In the genomic region with DNA sequence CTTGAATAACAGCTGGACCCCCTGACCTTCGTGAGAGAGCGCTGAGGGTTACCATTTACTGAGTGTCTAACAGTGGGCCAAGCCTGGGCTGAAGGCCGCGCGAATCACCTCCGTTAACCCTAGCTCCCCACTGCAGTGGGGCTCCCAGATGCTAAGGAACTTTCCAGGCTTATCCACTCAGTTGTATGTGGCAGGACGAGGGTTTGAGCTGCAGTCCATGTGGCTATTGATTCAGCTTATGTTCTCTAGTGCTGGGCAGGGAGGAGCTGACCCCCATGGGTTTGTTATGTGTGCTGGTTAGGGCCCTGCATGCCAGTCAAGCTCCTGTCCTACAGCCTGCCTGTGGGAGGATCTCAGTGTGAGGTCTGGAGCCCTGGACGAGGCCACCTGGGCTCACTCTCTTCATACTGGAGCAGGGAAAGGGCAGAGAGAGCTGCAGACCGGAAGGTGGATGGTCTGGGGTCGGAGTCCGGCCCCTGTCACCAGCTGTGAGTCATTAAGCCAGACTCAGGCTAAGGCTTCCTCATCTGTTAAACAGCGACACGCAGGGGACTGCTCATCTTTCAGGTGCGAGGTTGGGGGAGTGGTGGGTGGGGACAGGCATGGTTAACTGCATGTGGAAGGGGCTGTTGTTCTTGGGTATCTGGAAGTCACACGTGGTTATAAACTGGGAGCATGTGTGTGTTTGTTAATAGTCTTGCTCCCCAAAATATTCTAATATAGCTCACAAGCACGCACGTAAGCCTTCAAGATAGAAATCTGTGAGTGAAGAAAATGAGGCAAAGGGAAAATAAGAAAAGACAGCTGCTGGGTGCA, we compare ENCODE assay signal across 1 cellular context.
A peak's percentile ranks its signal among the peaks of the same experiment; 100 is the strongest.
TF ChIP-seq lines count a peak whose summit lies in the region.

No MANE protein-coding gene starts in this region.

TF ChIP-seq in HepG2, 621 proteins besides CTCF, POLR2A, EP300 and RAD21 (continued from another document and continues in another):
- TF ChIP-seq, protein P1, sequence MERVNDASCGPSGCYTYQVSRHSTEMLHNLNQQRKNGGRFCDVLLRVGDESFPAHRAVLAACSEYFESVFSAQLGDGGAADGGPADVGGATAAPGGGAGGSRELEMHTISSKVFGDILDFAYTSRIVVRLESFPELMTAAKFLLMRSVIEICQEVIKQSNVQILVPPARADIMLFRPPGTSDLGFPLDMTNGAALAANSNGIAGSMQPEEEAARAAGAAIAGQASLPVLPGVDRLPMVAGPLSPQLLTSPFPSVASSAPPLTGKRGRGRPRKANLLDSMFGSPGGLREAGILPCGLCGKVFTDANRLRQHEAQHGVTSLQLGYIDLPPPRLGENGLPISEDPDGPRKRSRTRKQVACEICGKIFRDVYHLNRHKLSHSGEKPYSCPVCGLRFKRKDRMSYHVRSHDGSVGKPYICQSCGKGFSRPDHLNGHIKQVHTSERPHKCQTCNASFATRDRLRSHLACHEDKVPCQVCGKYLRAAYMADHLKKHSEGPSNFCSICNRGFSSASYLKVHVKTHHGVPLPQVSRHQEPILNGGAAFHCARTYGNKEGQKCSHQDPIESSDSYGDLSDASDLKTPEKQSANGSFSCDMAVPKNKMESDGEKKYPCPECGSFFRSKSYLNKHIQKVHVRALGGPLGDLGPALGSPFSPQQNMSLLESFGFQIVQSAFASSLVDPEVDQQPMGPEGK (CRISPR knock-in tag; IDR thresholded peaks at IDR 0.05): peak; percentile 44; the same call in 1 of the 2 replicates
- TF ChIP-seq GATAD2A (CRISPR knock-in tag; IDR thresholded peaks at IDR 0.05) (peak; percentile 87), CENPT (CRISPR knock-in tag; IDR thresholded peaks at IDR 0.05; ENCODE audit: low read depth) (no peak), ZNF788 (CRISPR knock-in tag; IDR thresholded peaks at IDR 0.05; ENCODE audit: borderline replicate concordance) (peak; percentile 73; the same call in 1 of the 2 replicates), MIER3 (CRISPR knock-in tag; IDR thresholded peaks at IDR 0.05; ENCODE audit: borderline replicate concordance) (peak; percentile 76; the same call in 1 of the 2 replicates), ZNF33A (CRISPR knock-in tag; IDR thresholded peaks at IDR 0.05; ENCODE audit: borderline replicate concordance) (no peak), MTF1 (CRISPR knock-in tag; IDR thresholded peaks at IDR 0.05) (no peak), RNF2 (conservative IDR thresholded peaks at IDR 0.05; ENCODE audit: low read depth) (0 out of 2 replicates have a peak, but pooled peaks have one; percentile 56), ZNF20 (CRISPR knock-in tag; IDR thresholded peaks at IDR 0.05) (no peak), SP4 (CRISPR knock-in tag; IDR thresholded peaks at IDR 0.05) (peak; percentile 53; the same call in 1 of the 2 replicates), CBFB (CRISPR knock-in tag; IDR thresholded peaks at IDR 0.05) (no peak), MTF2 (CRISPR knock-in tag; IDR thresholded peaks at IDR 0.05; ENCODE audit: borderline replicate concordance) (no peak), NR2F2 (IDR thresholded peaks at IDR 0.05; ENCODE audit: borderline replicate concordance, low read depth) (peak; percentile 28), IRX3 (CRISPR knock-in tag; IDR thresholded peaks at IDR 0.05; ENCODE audit: borderline replicate concordance, low read depth) (no peak), BORCS8-MEF2B (CRISPR knock-in tag; IDR thresholded peaks at IDR 0.05) (peak; percentile 26; the same call in 1 of the 2 replicates), ZNF709 (CRISPR knock-in tag; IDR thresholded peaks at IDR 0.05) (0 out of 2 replicates have a peak, but pooled peaks have one; percentile 26), HNRNPL (IDR thresholded peaks at IDR 0.05; ENCODE audit: low read depth, low read length) (no peak), MAFF (IDR thresholded peaks at IDR 0.05; ENCODE audit: low read depth, low read length) (no peak), MAZ (IDR thresholded peaks at IDR 0.05; ENCODE audit: borderline replicate concordance, low read depth, low read length) (no peak), MAZ (CRISPR knock-in tag; IDR thresholded peaks at IDR 0.05; ENCODE audit: low read depth) (peak; percentile 68), ZNF615 (CRISPR knock-in tag; IDR thresholded peaks at IDR 0.05; ENCODE audit: borderline replicate concordance) (no peak), MED1 (CRISPR knock-in tag; IDR thresholded peaks at IDR 0.05) (peak; percentile 90), ATF7 (IDR thresholded peaks at IDR 0.05) (no peak), ATF7 (CRISPR knock-in tag; IDR thresholded peaks at IDR 0.05) (no peak; the same call in 1 of the 2 replicates), ZNF263 (CRISPR knock-in tag; IDR thresholded peaks at IDR 0.05) (peak; percentile 74; the same call in 1 of the 2 replicates), TMF1 (CRISPR knock-in tag; IDR thresholded peaks at IDR 0.05; ENCODE audit: low read depth) (no peak), REXO4 (CRISPR knock-in tag; IDR thresholded peaks at IDR 0.05; ENCODE audit: borderline replicate concordance) (no peak), ZNF451 (CRISPR knock-in tag; IDR thresholded peaks at IDR 0.05) (peak; percentile 68; the same call in 1 of the 2 replicates), DNMT3B (CRISPR knock-in tag; conservative IDR thresholded peaks at IDR 0.05) (0 out of 2 replicates have a peak, but pooled peaks have one; percentile 37), MXD4 (CRISPR knock-in tag; IDR thresholded peaks at IDR 0.05) (peak; percentile 72), ZNF329 (CRISPR knock-in tag; IDR thresholded peaks at IDR 0.05; ENCODE audit: low read depth) (no peak), THYN1 (CRISPR knock-in tag; IDR thresholded peaks at IDR 0.05; ENCODE audit: borderline replicate concordance, low read depth) (no peak), ZNF264 (CRISPR knock-in tag; IDR thresholded peaks at IDR 0.05) (peak; percentile 66; the same call in 1 of the 2 replicates), NR2F6 (IDR thresholded peaks at IDR 0.05) (peak; percentile 51; the same call in 1 of the 2 replicates), NR2F6 (CRISPR knock-in tag; IDR thresholded peaks at IDR 0.05) (peak; percentile 87), HNF4A (CRISPR knock-in tag; IDR thresholded peaks at IDR 0.05) (peak; percentile 93), CHD2 (IDR thresholded peaks at IDR 0.05; ENCODE audit: low read depth, low read length) (no peak)
- TF ChIP-seq, protein P2, sequence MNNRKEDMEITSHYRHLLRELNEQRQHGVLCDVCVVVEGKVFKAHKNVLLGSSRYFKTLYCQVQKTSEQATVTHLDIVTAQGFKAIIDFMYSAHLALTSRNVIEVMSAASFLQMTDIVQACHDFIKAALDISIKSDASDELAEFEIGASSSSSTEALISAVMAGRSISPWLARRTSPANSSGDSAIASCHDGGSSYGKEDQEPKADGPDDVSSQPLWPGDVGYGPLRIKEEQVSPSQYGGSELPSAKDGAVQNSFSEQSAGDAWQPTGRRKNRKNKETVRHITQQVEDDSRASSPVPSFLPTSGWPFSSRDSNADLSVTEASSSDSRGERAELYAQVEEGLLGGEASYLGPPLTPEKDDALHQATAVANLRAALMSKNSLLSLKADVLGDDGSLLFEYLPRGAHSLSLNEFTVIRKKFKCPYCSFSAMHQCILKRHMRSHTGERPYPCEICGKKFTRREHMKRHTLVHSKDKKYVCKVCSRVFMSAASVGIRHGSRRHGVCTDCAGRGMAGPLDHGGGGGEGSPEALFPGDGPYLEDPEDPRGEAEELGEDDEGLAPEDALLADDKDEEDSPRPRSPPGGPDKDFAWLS (CRISPR knock-in tag; IDR thresholded peaks at IDR 0.05; ENCODE audit: borderline replicate concordance): no peak
- TF ChIP-seq, protein P3, sequence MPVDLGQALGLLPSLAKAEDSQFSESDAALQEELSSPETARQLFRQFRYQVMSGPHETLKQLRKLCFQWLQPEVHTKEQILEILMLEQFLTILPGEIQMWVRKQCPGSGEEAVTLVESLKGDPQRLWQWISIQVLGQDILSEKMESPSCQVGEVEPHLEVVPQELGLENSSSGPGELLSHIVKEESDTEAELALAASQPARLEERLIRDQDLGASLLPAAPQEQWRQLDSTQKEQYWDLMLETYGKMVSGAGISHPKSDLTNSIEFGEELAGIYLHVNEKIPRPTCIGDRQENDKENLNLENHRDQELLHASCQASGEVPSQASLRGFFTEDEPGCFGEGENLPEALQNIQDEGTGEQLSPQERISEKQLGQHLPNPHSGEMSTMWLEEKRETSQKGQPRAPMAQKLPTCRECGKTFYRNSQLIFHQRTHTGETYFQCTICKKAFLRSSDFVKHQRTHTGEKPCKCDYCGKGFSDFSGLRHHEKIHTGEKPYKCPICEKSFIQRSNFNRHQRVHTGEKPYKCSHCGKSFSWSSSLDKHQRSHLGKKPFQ (CRISPR knock-in tag; IDR thresholded peaks at IDR 0.05; ENCODE audit: insufficient replicate concordance): peak; percentile 77
- TF ChIP-seq, protein P4, sequence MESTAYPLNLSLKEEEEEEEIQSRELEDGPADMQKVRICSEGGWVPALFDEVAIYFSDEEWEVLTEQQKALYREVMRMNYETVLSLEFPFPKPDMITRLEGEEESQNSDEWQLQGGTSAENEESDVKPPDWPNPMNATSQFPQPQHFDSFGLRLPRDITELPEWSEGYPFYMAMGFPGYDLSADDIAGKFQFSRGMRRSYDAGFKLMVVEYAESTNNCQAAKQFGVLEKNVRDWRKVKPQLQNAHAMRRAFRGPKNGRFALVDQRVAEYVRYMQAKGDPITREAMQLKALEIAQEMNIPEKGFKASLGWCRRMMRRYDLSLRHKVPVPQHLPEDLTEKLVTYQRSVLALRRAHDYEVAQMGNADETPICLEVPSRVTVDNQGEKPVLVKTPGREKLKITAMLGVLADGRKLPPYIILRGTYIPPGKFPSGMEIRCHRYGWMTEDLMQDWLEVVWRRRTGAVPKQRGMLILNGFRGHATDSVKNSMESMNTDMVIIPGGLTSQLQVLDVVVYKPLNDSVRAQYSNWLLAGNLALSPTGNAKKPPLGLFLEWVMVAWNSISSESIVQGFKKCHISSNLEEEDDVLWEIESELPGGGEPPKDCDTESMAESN (CRISPR knock-in tag; conservative IDR thresholded peaks at IDR 0.05): 0 out of 2 replicates have a peak, but pooled peaks have one; percentile 45
- TF ChIP-seq, protein P5, sequence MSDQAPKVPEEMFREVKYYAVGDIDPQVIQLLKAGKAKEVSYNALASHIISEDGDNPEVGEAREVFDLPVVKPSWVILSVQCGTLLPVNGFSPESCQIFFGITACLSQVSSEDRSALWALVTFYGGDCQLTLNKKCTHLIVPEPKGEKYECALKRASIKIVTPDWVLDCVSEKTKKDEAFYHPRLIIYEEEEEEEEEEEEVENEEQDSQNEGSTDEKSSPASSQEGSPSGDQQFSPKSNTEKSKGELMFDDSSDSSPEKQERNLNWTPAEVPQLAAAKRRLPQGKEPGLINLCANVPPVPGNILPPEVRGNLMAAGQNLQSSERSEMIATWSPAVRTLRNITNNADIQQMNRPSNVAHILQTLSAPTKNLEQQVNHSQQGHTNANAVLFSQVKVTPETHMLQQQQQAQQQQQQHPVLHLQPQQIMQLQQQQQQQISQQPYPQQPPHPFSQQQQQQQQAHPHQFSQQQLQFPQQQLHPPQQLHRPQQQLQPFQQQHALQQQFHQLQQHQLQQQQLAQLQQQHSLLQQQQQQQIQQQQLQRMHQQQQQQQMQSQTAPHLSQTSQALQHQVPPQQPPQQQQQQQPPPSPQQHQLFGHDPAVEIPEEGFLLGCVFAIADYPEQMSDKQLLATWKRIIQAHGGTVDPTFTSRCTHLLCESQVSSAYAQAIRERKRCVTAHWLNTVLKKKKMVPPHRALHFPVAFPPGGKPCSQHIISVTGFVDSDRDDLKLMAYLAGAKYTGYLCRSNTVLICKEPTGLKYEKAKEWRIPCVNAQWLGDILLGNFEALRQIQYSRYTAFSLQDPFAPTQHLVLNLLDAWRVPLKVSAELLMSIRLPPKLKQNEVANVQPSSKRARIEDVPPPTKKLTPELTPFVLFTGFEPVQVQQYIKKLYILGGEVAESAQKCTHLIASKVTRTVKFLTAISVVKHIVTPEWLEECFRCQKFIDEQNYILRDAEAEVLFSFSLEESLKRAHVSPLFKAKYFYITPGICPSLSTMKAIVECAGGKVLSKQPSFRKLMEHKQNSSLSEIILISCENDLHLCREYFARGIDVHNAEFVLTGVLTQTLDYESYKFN (CRISPR knock-in tag; conservative IDR thresholded peaks at IDR 0.05): peak; percentile 89
- TF ChIP-seq, protein P6, sequence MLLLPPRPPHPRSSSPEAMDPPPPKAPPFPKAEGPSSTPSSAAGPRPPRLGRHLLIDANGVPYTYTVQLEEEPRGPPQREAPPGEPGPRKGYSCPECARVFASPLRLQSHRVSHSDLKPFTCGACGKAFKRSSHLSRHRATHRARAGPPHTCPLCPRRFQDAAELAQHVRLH (CRISPR knock-in tag; IDR thresholded peaks at IDR 0.05; ENCODE audit: borderline replicate concordance, low read depth): peak; percentile 83; the same call in 1 of the 2 replicates
- TF ChIP-seq, protein P7, sequence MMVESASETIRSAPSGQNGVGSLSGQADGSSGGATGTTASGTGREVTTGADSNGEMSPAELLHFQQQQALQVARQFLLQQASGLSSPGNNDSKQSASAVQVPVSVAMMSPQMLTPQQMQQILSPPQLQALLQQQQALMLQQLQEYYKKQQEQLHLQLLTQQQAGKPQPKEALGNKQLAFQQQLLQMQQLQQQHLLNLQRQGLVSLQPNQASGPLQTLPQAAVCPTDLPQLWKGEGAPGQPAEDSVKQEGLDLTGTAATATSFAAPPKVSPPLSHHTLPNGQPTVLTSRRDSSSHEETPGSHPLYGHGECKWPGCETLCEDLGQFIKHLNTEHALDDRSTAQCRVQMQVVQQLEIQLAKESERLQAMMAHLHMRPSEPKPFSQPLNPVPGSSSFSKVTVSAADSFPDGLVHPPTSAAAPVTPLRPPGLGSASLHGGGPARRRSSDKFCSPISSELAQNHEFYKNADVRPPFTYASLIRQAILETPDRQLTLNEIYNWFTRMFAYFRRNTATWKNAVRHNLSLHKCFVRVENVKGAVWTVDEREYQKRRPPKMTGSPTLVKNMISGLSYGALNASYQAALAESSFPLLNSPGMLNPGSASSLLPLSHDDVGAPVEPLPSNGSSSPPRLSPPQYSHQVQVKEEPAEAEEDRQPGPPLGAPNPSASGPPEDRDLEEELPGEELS (CRISPR knock-in tag; IDR thresholded peaks at IDR 0.05): peak; percentile 62; the same call in 1 of the 2 replicates
- TF ChIP-seq, protein P8, sequence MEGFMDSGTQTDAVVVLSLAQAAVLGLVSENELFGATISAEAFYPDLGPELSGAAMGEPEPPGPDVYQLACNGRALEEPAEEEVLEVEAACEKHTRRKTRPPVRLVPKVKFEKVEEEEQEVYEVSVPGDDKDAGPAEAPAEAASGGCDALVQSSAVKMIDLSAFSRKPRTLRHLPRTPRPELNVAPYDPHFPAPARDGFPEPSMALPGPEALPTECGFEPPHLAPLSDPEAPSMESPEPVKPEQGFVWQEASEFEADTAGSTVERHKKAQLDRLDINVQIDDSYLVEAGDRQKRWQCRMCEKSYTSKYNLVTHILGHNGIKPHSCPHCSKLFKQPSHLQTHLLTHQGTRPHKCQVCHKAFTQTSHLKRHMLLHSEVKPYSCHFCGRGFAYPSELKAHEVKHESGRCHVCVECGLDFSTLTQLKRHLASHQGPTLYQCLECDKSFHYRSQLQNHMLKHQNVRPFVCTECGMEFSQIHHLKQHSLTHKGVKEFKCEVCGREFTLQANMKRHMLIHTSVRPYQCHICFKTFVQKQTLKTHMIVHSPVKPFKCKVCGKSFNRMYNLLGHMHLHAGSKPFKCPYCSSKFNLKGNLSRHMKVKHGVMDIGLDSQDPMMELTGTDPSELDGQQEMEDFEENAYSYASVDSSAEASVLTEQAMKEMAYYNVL (CRISPR knock-in tag; IDR thresholded peaks at IDR 0.05; ENCODE audit: borderline replicate concordance): peak; percentile 40; the same call in 1 of the 2 replicates
- TF ChIP-seq, protein P9, sequence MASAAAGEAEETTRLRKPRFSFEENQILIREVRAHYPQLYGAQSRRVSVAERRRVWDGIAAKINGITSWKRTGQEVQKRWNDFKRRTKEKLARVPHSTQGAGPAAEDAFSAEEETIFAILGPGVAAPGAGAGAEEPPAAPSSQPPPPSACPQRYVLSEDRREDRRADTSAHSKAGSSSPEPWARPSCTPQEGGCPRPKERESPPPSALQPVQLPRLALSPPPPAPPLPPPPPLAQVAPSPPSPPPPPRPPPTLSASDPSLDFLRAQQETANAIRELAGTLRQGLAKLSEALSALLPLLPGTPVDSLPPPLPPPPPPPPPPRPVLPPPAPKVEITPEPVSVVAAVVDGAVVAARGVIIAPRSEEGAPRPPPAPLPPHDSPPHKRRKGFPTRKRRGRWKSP (CRISPR knock-in tag; IDR thresholded peaks at IDR 0.05): no peak
